Comparison of ENCODE assay signal across 19 cellular contexts in genomic region chr6:11404845-11405244, GRCh38.
DNase-seq lines count a peak whose midpoint lies in the region; ATAC-seq and TF ChIP-seq lines count a peak whose summit lies in the region.
"Had no signal": no experiment of that assay in that cellular context is flagged by ENCODE, and none has a peak within 500 bp of the region (broad histone marks: within the 10 kb centered on the region; RNA-seq: fewer than 3 reads in every experiment).

No MANE protein-coding gene starts in this region.

- TF ChIP-seq CTCF in heart right ventricle (IDR thresholded peaks at IDR 0.05) (no peak), GM13976 (IDR thresholded peaks at IDR 0.05; ENCODE audit: borderline replicate concordance, control extremely low read depth, extremely low read depth, insufficient read depth, missing control alignments) (no peak)

- peaks cover 41% of the 10 kb centered on the region for H3K4me1 Mint-ChIP-seq in stimulated activated memory B cell treated with anti-CD40 and anti-IgM and Interleukin-4, amounts not matched to agents 10 μg/mL and 1 μg/mL and 100 μg/mL, for 72 hours

- no peaks in the 10 kb centered on the region for H3K36me3 ChIP-seq in heart right ventricle
- H3K36me3 ChIP-seq: esophagus squamous epithelium, Peyer's patch had no signal

- intact Hi-C loops in heart right ventricle (cut with DNase I) = no loop called here

- H3K27me3 ChIP-seq in heart right ventricle = no peaks in the 10 kb centered on the region
- H3K27me3 ChIP-seq: esophagus squamous epithelium, Peyer's patch had no signal

- peak in 6 of 8 donors; percentile 39 to 65 (median 62) for ATAC-seq in heart right ventricle
- ATAC-seq in stimulated activated memory B cell treated with anti-CD40 and anti-IgM and Interleukin-4, amounts not matched to agents 10 μg/mL and 1 μg/mL and 100 μg/mL, for 72 hours = no peak

- H3K9me3 ChIP-seq in heart right ventricle = no peaks in the 10 kb centered on the region
- H3K9me3 ChIP-seq: esophagus squamous epithelium, Peyer's patch had no signal

- WGBS in heart right ventricle, 2 donors = 66 to 79% methylated on average over 4 of the region's 4 CpGs

- no peaks in the 10 kb centered on the region for H3K36me3 Mint-ChIP-seq in stimulated activated memory B cell treated with anti-CD40 and anti-IgM and Interleukin-4, amounts not matched to agents 10 μg/mL and 1 μg/mL and 100 μg/mL, for 72 hours

- in situ Hi-C loops in GM13976 (cut with MboI; ENCODE audit: low sequenced_read_pairs, unreplicated experiment) = no loop called here

- DNase-seq in NOMO-1 treated with dmso at 0.1 percent for 144 hours (lab: John Stamatoyannopoulos, UW; ENCODE audit: unreplicated experiment) (peak; percentile 4), heart right ventricle (no peak), GM13976 (ENCODE audit: low spot score) (no peak), NCI-H446 (lab: John Stamatoyannopoulos, UW) (no peak)
- DNase-seq in stimulated activated CD4-positive, alpha-beta T cell treated with anti-CD3 and anti-CD28 coated beads, Interleukin-4, amount 100 ng/mL, for 1 hour = no peak
- DNase-seq: activated CD4-positive, alpha-beta T cell treated with anti-CD3 and anti-CD28 coated beads for 1 hour; activated CD8-positive, alpha-beta memory T cell treated with anti-CD3 and anti-CD28 coated beads, Interleukin-2, amount 50 U/mL, for 4 hours; activated gamma-delta T cell treated with Interleukin-2 at 50 U/mL for 16 hours; C1 segment of cervical spinal cord; DMS79 treated with DMSO at 0.1 percent for 48 hours; esophagus squamous epithelium; NCI-H2029 treated with DMSO at 0.1 percent for 48 hours; NCI-H524; Peyer's patch had no signal

- H3K4me1 ChIP-seq in heart right ventricle = peaks cover 0 to 14% (median 0%) of the 10 kb centered on the region in 9 donors
- H3K4me1 ChIP-seq: esophagus squamous epithelium, Peyer's patch had no signal

- H3K27ac ChIP-seq in heart right ventricle = peak overlapping the region in 1 of 10 donors; percentile 53
- H3K27ac ChIP-seq: coronary artery, esophagus squamous epithelium, Peyer's patch had no signal

- TF ChIP-seq POLR2A in GM19099 (IDR thresholded peaks at IDR 0.05; ENCODE audit: extremely low read depth, insufficient read length, low read depth) = peak; percentile 29

- H3K4me3 Mint-ChIP-seq in stimulated activated memory B cell treated with anti-CD40 and anti-IgM and Interleukin-4, amounts not matched to agents 10 μg/mL and 1 μg/mL and 100 μg/mL, for 72 hours = no peak overlapping the region
- H3K4me3 Mint-ChIP-seq: T-helper 1 cell treated with Interleukin-12 subunit alpha and Interleukin-12 subunit beta and Interleukin-4 antibody, amounts not matched to agents 30 μg/mL and 1 μg/mL, for 36 hours had no signal

- H3K9me3 Mint-ChIP-seq in stimulated activated memory B cell treated with anti-CD40 and anti-IgM and Interleukin-4, amounts not matched to agents 10 μg/mL and 1 μg/mL and 100 μg/mL, for 72 hours = no peaks in the 10 kb centered on the region
- H3K9me3 Mint-ChIP-seq: T-helper 1 cell treated with Interleukin-12 subunit alpha and Interleukin-12 subunit beta and Interleukin-4 antibody, amounts not matched to agents 30 μg/mL and 1 μg/mL, for 36 hours had no signal

- H3K4me3 ChIP-seq in heart right ventricle = no peak overlapping the region
- H3K4me3 ChIP-seq: coronary artery, esophagus squamous epithelium, Peyer's patch had no signal

- H3K27ac Mint-ChIP-seq in stimulated activated memory B cell treated with anti-CD40 and anti-IgM and Interleukin-4, amounts not matched to agents 10 μg/mL and 1 μg/mL and 100 μg/mL, for 72 hours = peak overlapping the region; percentile 13
- H3K27ac Mint-ChIP-seq: progenitor cell of endocrine pancreas; T-helper 1 cell treated with Interleukin-12 subunit alpha and Interleukin-12 subunit beta and Interleukin-4 antibody, amounts not matched to agents 30 μg/mL and 1 μg/mL, for 36 hours had no signal

- no peaks in the 10 kb centered on the region for H3K27me3 Mint-ChIP-seq in stimulated activated memory B cell treated with anti-CD40 and anti-IgM and Interleukin-4, amounts not matched to agents 10 μg/mL and 1 μg/mL and 100 μg/mL, for 72 hours
- H3K27me3 Mint-ChIP-seq: progenitor cell of endocrine pancreas had no signal
